18 cellular contexts compared by ENCODE assay signal in the genomic region with DNA sequence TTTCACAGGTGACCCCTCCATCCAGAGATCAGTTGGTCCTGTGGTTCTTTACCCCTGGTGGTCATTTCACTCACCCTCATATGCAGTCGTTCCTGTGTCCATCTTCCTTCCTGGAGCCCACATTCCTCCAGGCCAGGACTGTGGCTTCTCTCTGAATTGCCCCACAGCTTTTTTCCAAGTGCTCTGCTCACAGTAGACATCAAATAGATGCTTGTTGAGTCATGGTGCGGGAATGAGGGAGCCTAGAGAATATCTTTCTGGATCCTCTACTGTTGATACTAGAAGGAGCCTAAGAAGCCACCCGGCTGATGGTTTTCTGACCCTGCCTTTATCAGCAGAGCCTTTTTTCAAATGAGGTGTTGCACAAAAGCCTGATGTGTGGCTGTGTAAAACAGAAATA. TPM values are rescaled to one million over a fixed set of nuclear protein-coding genes. Genes with fewer than 3 reads are reported as not detected.
DNase-seq lines count a peak whose midpoint lies in the region; ATAC-seq, FAIRE-seq and TF ChIP-seq lines count a peak whose summit lies in the region.
"Had no signal": no experiment of that assay in that cellular context is flagged by ENCODE, and none has a peak within 500 bp of the region (broad histone marks: within the 10 kb centered on the region; RNA-seq: fewer than 3 reads in every experiment).

No MANE protein-coding gene starts in this region.

- no peak overlapping the region for H3K9ac ChIP-seq in HepG2 (ENCODE audit: insufficient read depth, low read depth, low read length)
- H3K9ac ChIP-seq in SK-N-SH = no peak overlapping the region

- DNase-seq in HepG2 (ENCODE audit: low spot score) (peak; percentile 41), right lobe of liver (no peak), SK-N-SH (no peak), fibroblast of villous mesenchyme (ENCODE audit: low read depth) (peak; percentile 80), HK-2 (ENCODE audit: unreplicated experiment) (no peak), NCI-H345 treated with DMSO at 0.1 percent for 48 hours (lab: John Stamatoyannopoulos, UW; ENCODE audit: unreplicated experiment) (no peak)
- DNase-seq: activated CD4-positive, alpha-beta T cell treated with anti-CD3 and anti-CD28 coated beads, Interleukin-2, amount 10 ng/mL, durations not matched to agents 7 days and 5 days; activated T-cell treated with anti-CD3 and anti-CD28 coated beads, Interleukin-2, amount 50 U/mL, for 1 hour; Caco-2; esophagus squamous epithelium; GOT3; SHP77 treated with DMSO at 0.1 percent for 48 hours; T-helper 9 cell had no signal

- no peaks in the 10 kb centered on the region for H3F3A ChIP-seq in SK-N-SH (replicated peaks; ENCODE audit: insufficient read depth)

- H3K4me1 ChIP-seq in HepG2 (ENCODE audit: insufficient read depth, low read length) = peaks cover 22% of the 10 kb centered on the region
- H3K4me1 ChIP-seq in right lobe of liver = no peaks in the 10 kb centered on the region
- H3K4me1 ChIP-seq in SK-N-SH (ENCODE audit: control insufficient read depth in 1 of 2, insufficient read depth in 2 of 2, low read depth in 1 of 2, low read length in 1 of 2) = peaks cover 0 to 11% of the 10 kb centered on the region in 2 experiments; a peak in 2 of 4 replicates
- H3K4me1 ChIP-seq: esophagus squamous epithelium had no signal

- ATAC-seq in HepG2 = peak; percentile 71
- ATAC-seq in right lobe of liver = no peak
- no peak for ATAC-seq in GM21528 (IDR thresholded peaks at IDR 0.05; ENCODE audit: low FRiP score, unreplicated experiment)
- ATAC-seq in HG02759 (IDR thresholded peaks at IDR 0.05; ENCODE audit: unreplicated experiment) = no peak
- ATAC-seq: naive thymus-derived CD8-positive, alpha-beta T cell had no signal

- TF ChIP-seq POLR2A in HepG2 (IDR thresholded peaks at IDR 0.05; ENCODE audit: insufficient read depth in 1 of 2, low read depth in 2 of 2, low read length in 2 of 2) (no peak), right lobe of liver (IDR thresholded peaks at IDR 0.05) (no peak)

- CTCF ChIA-PET in HepG2 (lab: Yijun Ruan, JAX; ENCODE audit: low intra/inter-chr PET ratio, low total read pairs) = no interaction called here
- CTCF ChIA-PET in SK-N-SH (lab: Yijun Ruan, JAX) = interaction anchor here (1.4 to 1.9 kb wide), 4 partner anchors 21 to 116 kb away, joined by 4 to 10 read pairs (median 6); no protein-coding TSS in a partner anchor

- POLR2A ChIA-PET in HepG2 (lab: Yijun Ruan, JAX) = interaction anchor here (1.6 kb wide), 1 partner anchor 13 kb away, joined by 8 read pairs; no protein-coding TSS in a partner anchor
- POLR2A ChIA-PET in SK-N-SH (lab: Yijun Ruan, JAX) = no interaction called here

- in situ Hi-C loops in HepG2 (cut with HindIII; ENCODE audit: extremely low pct_ligation_motif_present, low pct_unique_long_range_greater_than_20kb) = no loop called here

- no peaks in the 10 kb centered on the region for H4K20me1 ChIP-seq in HepG2 (ENCODE audit: insufficient read depth, low read length)
- H4K20me1 ChIP-seq in SK-N-SH (ENCODE audit: insufficient read depth) = no peaks in the 10 kb centered on the region

- peaks cover 1% of the 10 kb centered on the region for H3K79me2 ChIP-seq in HepG2 (ENCODE audit: insufficient read depth, low read length)
- H3K79me2 ChIP-seq in SK-N-SH (ENCODE audit: insufficient read depth) = peaks cover 27% of the 10 kb centered on the region; the same call in 1 of the 2 replicates

- no peak overlapping the region for H3K27ac ChIP-seq in HepG2 (ENCODE audit: extremely low read length, insufficient read depth, low read length)
- no peak overlapping the region for H3K27ac ChIP-seq in right lobe of liver
- no peak overlapping the region; a peak in 1 of 4 replicates for H3K27ac ChIP-seq in SK-N-SH (ENCODE audit: low read depth in 2 of 2, low read length in 1 of 2)
- H3K27ac ChIP-seq: esophagus squamous epithelium had no signal

- TF ChIP-seq CTCF in HepG2 (CRISPR knock-in tag; IDR thresholded peaks at IDR 0.05) (no peak), right lobe of liver (IDR thresholded peaks at IDR 0.05) (no peak), SK-N-SH (IDR thresholded peaks at IDR 0.05) (no peak), fibroblast of villous mesenchyme (IDR thresholded peaks at IDR 0.05; ENCODE audit: insufficient read depth, low read depth, low read length) (no peak)

- H3K9me2 ChIP-seq in SK-N-SH = no peaks in the 10 kb centered on the region

- H3K4me3 ChIP-seq in HepG2 (replicated peaks in 1 of 3; ENCODE audit: insufficient read depth in 1 of 3, low read depth in 2 of 3, low read length in 3 of 3) (no peak overlapping the region), right lobe of liver (no peak overlapping the region), SK-N-SH (ENCODE audit: low read depth in 2 of 2, low read length in 1 of 2) (no peak overlapping the region), fibroblast of villous mesenchyme (ENCODE audit: low read depth, low read length) (no peak overlapping the region)
- H3K4me3 ChIP-seq: esophagus squamous epithelium had no signal

- peaks cover under 1% of the 10 kb centered on the region for H3K9me3 ChIP-seq in HepG2 (ENCODE audit: low read length)
- no peaks in the 10 kb centered on the region for H3K9me3 ChIP-seq in right lobe of liver
- H3K9me3 ChIP-seq in SK-N-SH = no peaks in the 10 kb centered on the region
- H3K9me3 ChIP-seq: Caco-2, esophagus squamous epithelium had no signal

- TF ChIP-seq RAD21 in HepG2 (CRISPR knock-in tag; IDR thresholded peaks at IDR 0.05) = no peak
- TF ChIP-seq RAD21 in SK-N-SH (IDR thresholded peaks at IDR 0.05; ENCODE audit: low read length) = no peak

- no peak overlapping the region for H3K4me2 ChIP-seq in HepG2 (ENCODE audit: low read depth, low read length)
- H3K4me2 ChIP-seq in SK-N-SH = no peak overlapping the region

- BruUV-seq in HepG2 (replicated peaks; lab: Mats Ljungman, UMichigan) = no TSS peak

- TF ChIP-seq EP300 in HepG2 (IDR thresholded peaks at IDR 0.05; ENCODE audit: low read depth in 2 of 2, low read length in 2 of 2) (no peak), HepG2 (CRISPR knock-in tag; IDR thresholded peaks at IDR 0.05; ENCODE audit: borderline replicate concordance) (no peak), SK-N-SH (IDR thresholded peaks at IDR 0.05; ENCODE audit: borderline replicate concordance in 1 of 2, low read depth in 1 of 2, low read length in 1 of 2) (no peak)

- peaks cover 13 to 46% of the 10 kb centered on the region in 2 experiments for H3K36me3 ChIP-seq in HepG2 (replicated peaks in 1 of 2; ENCODE audit: control insufficient read depth in 1 of 2, insufficient read depth in 2 of 2, low read length in 2 of 2)
- peaks cover 0 to 23% (median 1%) of the 10 kb centered on the region in 4 donors for H3K36me3 ChIP-seq in right lobe of liver
- peaks cover 14 to 30% of the 10 kb centered on the region in 2 experiments for H3K36me3 ChIP-seq in SK-N-SH (replicated peaks in 1 of 2; ENCODE audit: control insufficient read depth in 1 of 2, insufficient read depth in 2 of 2, low read length in 1 of 2)

- no peak for FAIRE-seq in HepG2 (lab: Jason Lieb, UNC)
- FAIRE-seq: A204.1 had no signal

- H2AFZ ChIP-seq in HepG2 (ENCODE audit: low read length) (no peak overlapping the region), SK-N-SH (ENCODE audit: low read depth) (no peak overlapping the region)

- intact Hi-C loops in HepG2 (cut with micrococcal nuclease; ENCODE audit: unreplicated experiment) (no loop called here), right lobe of liver (cut with DNase I) (loop anchor here in 1 of 2 donors (10.0 kb wide), 1 partner anchor 247 kb away; no protein-coding TSS in a partner anchor)

- H3K27me3 ChIP-seq in HepG2 (ENCODE audit: control insufficient read depth in 1 of 2, insufficient read depth in 2 of 2, low read length in 2 of 2) = no peaks in the 10 kb centered on the region
- no peaks in the 10 kb centered on the region for H3K27me3 ChIP-seq in right lobe of liver
- no peaks in the 10 kb centered on the region for H3K27me3 ChIP-seq in SK-N-SH (ENCODE audit: insufficient read depth)
- H3K27me3 ChIP-seq: esophagus squamous epithelium had no signal

- 77% methylated on average over 3 of the region's 3 CpGs for WGBS in HepG2 (ENCODE audit: low lambda C conversion rate)
- WGBS in right lobe of liver (ENCODE audit: insufficient coverage, low coverage, low lambda C conversion rate, missing lambda C conversion rate) = 84% methylated on average over 3 of the region's 3 CpGs
- WGBS in SK-N-SH (ENCODE audit: low lambda C conversion rate) = 64% methylated on average over 3 of the region's 3 CpGs

RNA-seq across cellular contexts. Expression of gene USB1, which starts 10.4 kb away (rescaled TPM):
- 16.7 and 33.5 TPM in 2 replicates for total RNA-seq in HepG2 (2016; rRNA removed; fragmentation: Illumina TruSeq; extraction: Trizol)
- 11.1 and 11.2 TPM in 2 replicates for total RNA-seq in HepG2 (2016; cell fraction: cytosol; rRNA removed; fragmentation: Illumina TruSeq; extraction: Trizol; ENCODE audit: low read depth)
- total RNA-seq in HepG2 (2016; cell fraction: insoluble cytoplasmic fraction; rRNA removed; fragmentation: Illumina TruSeq; extraction: Trizol) = 17.4 and 32.4 TPM in 2 replicates
- 47.5 and 49.4 TPM in 2 replicates for total RNA-seq in HepG2 (2016; cell fraction: membrane; rRNA removed; fragmentation: Illumina TruSeq; extraction: Trizol)
- 17.8 and 27.0 TPM in 2 replicates for total RNA-seq in HepG2 (2016; cell fraction: nucleus; rRNA removed; fragmentation: Illumina TruSeq; extraction: Trizol)
- 65.4 and 75.9 TPM in 2 replicates for polyA plus RNA-seq in HepG2 (2011; rRNA removed)
- 60.7 and 64.8 TPM in 2 replicates for polyA plus RNA-seq in HepG2 (2011; cell fraction: cytosol; rRNA removed)
- 51.6 and 63.8 TPM in 2 replicates for polyA plus RNA-seq in HepG2 (2011; cell fraction: nucleus; rRNA removed)
- 24.1 and 47.2 TPM in 2 replicates for polyA plus RNA-seq in HepG2 (2012)
- 54.6 and 63.3 TPM in 2 replicates for polyA plus RNA-seq in HepG2 (2016; cell fraction: cytosol; fragmentation: Illumina TruSeq; extraction: Trizol; ENCODE audit: low read depth)
- polyA plus RNA-seq in HepG2 (2016; cell fraction: insoluble cytoplasmic fraction; fragmentation: Illumina TruSeq; extraction: Trizol; ENCODE audit: low read depth) = 76.8 and 103 TPM in 2 replicates
- 136 and 142 TPM in 2 replicates for polyA plus RNA-seq in HepG2 (2016; cell fraction: membrane; fragmentation: Illumina TruSeq; extraction: Trizol; ENCODE audit: low read depth)
- 62.4 and 62.9 TPM in 2 replicates for polyA plus RNA-seq in HepG2 (2016; cell fraction: nucleus; fragmentation: Illumina TruSeq; extraction: Trizol; ENCODE audit: insufficient read depth, low read depth)
- 97.4 and 101 TPM in 2 replicates for polyA minus RNA-seq in HepG2 (2011; rRNA and poly(A)+ RNA removed; ENCODE audit: low replicate concordance)
- polyA minus RNA-seq in HepG2 (2011; cell fraction: cytosol; rRNA and poly(A)+ RNA removed) = 44.2 and 48.1 TPM in 2 replicates
- polyA minus RNA-seq in HepG2 (2011; cell fraction: nucleus; rRNA and poly(A)+ RNA removed) = 30.8 and 37.7 TPM in 2 replicates
- 10 to 100 TPM; 20.6 to 63.3 (median 25.9) TPM for total RNA-seq in right lobe of liver
- polyA plus RNA-seq in SK-N-SH (2012; rRNA removed) = 87.3 and 94.1 TPM in 2 replicates
- 53.0 and 69.3 TPM in 2 replicates for polyA plus RNA-seq in SK-N-SH (2012; cell fraction: cytosol; rRNA removed)
- polyA plus RNA-seq in SK-N-SH (2012; cell fraction: nucleus; rRNA removed) = 39.0 and 44.4 TPM in 2 replicates
- total RNA-seq in fibroblast of villous mesenchyme = 24.5 and 32.4 TPM in 2 replicates

RNA-seq across cellular contexts. Expression of gene ZNF319, which starts 11.2 kb away (rescaled TPM):
- 3.5 and 3.6 TPM in 2 replicates for total RNA-seq in HepG2 (2016; rRNA removed; fragmentation: Illumina TruSeq; extraction: Trizol)
- 0.51 and 0.88 TPM in 2 replicates for total RNA-seq in HepG2 (2016; cell fraction: cytosol; rRNA removed; fragmentation: Illumina TruSeq; extraction: Trizol; ENCODE audit: low read depth)
- 3.1 and 3.2 TPM in 2 replicates for total RNA-seq in HepG2 (2016; cell fraction: insoluble cytoplasmic fraction; rRNA removed; fragmentation: Illumina TruSeq; extraction: Trizol)
- 2.3 and 2.7 TPM in 2 replicates for total RNA-seq in HepG2 (2016; cell fraction: membrane; rRNA removed; fragmentation: Illumina TruSeq; extraction: Trizol)
- total RNA-seq in HepG2 (2016; cell fraction: nucleus; rRNA removed; fragmentation: Illumina TruSeq; extraction: Trizol) = 3.0 and 3.7 TPM in 2 replicates
- polyA plus RNA-seq in HepG2 (2011; rRNA removed) = 2.4 and 5.2 TPM in 2 replicates
- 2.9 and 3.1 TPM in 2 replicates for polyA plus RNA-seq in HepG2 (2011; cell fraction: cytosol; rRNA removed)
- 7.2 and 8.1 TPM in 2 replicates for polyA plus RNA-seq in HepG2 (2011; cell fraction: nucleus; rRNA removed)
- polyA plus RNA-seq in HepG2 (2012) = 2.2 and 4.4 TPM in 2 replicates
- polyA plus RNA-seq in HepG2 (2016; cell fraction: cytosol; fragmentation: Illumina TruSeq; extraction: Trizol; ENCODE audit: low read depth) = 0.15 and 0.25 TPM in 2 replicates
- polyA plus RNA-seq in HepG2 (2016; cell fraction: insoluble cytoplasmic fraction; fragmentation: Illumina TruSeq; extraction: Trizol; ENCODE audit: low read depth) = 4.6 TPM in 2 replicates
- polyA plus RNA-seq in HepG2 (2016; cell fraction: membrane; fragmentation: Illumina TruSeq; extraction: Trizol; ENCODE audit: low read depth) = 1.0 and 1.3 TPM in 2 replicates
- 5.6 TPM in 2 replicates for polyA plus RNA-seq in HepG2 (2016; cell fraction: nucleus; fragmentation: Illumina TruSeq; extraction: Trizol; ENCODE audit: insufficient read depth, low read depth)
- polyA minus RNA-seq in HepG2 (2011; rRNA and poly(A)+ RNA removed; ENCODE audit: low replicate concordance) = 8.6 and 11.6 TPM in 2 replicates
- polyA minus RNA-seq in HepG2 (2011; cell fraction: cytosol; rRNA and poly(A)+ RNA removed) = 4.9 and 6.1 TPM in 2 replicates
- polyA minus RNA-seq in HepG2 (2011; cell fraction: nucleus; rRNA and poly(A)+ RNA removed) = 4.6 and 5.0 TPM in 2 replicates
- 1 to 10 TPM; 2.5 to 4.9 (median 3.4) TPM for total RNA-seq in right lobe of liver
- 4.8 and 7.6 TPM in 2 replicates for polyA plus RNA-seq in SK-N-SH (2012; rRNA removed)
- polyA plus RNA-seq in SK-N-SH (2012; cell fraction: cytosol; rRNA removed) = 3.2 and 5.1 TPM in 2 replicates
- polyA plus RNA-seq in SK-N-SH (2012; cell fraction: nucleus; rRNA removed) = 8.5 and 8.8 TPM in 2 replicates
- 5.5 and 6.0 TPM in 2 replicates for total RNA-seq in fibroblast of villous mesenchyme

RNA-seq across cellular contexts. Expression of gene MMP15, which starts 13.9 kb away (rescaled TPM):
- total RNA-seq in HepG2 (2016; rRNA removed; fragmentation: Illumina TruSeq; extraction: Trizol) (17.2 and 35.2 TPM in 2 replicates), right lobe of liver (10 to 100 TPM; 22.3 to 76.0 (median 35.2) TPM), fibroblast of villous mesenchyme (2.6 and 2.9 TPM in 2 replicates)
- 3.1 and 4.0 TPM in 2 replicates for total RNA-seq in HepG2 (2016; cell fraction: cytosol; rRNA removed; fragmentation: Illumina TruSeq; extraction: Trizol; ENCODE audit: low read depth)
- 15.2 and 35.5 TPM in 2 replicates for total RNA-seq in HepG2 (2016; cell fraction: insoluble cytoplasmic fraction; rRNA removed; fragmentation: Illumina TruSeq; extraction: Trizol)
- 11.7 and 12.8 TPM in 2 replicates for total RNA-seq in HepG2 (2016; cell fraction: membrane; rRNA removed; fragmentation: Illumina TruSeq; extraction: Trizol)
- 29.8 and 35.0 TPM in 2 replicates for total RNA-seq in HepG2 (2016; cell fraction: nucleus; rRNA removed; fragmentation: Illumina TruSeq; extraction: Trizol)
- polyA plus RNA-seq in HepG2 (2011; rRNA removed) (44.9 and 65.2 TPM in 2 replicates), SK-N-SH (2012; rRNA removed) (2.6 and 3.1 TPM in 2 replicates)
- 48.2 and 63.4 TPM in 2 replicates for polyA plus RNA-seq in HepG2 (2011; cell fraction: cytosol; rRNA removed)
- polyA plus RNA-seq in HepG2 (2011; cell fraction: nucleus; rRNA removed) = 48.7 and 49.3 TPM in 2 replicates
- 31.4 and 52.1 TPM in 2 replicates for polyA plus RNA-seq in HepG2 (2012)
- 3.1 and 3.6 TPM in 2 replicates for polyA plus RNA-seq in HepG2 (2016; cell fraction: cytosol; fragmentation: Illumina TruSeq; extraction: Trizol; ENCODE audit: low read depth)
- 20.6 and 24.8 TPM in 2 replicates for polyA plus RNA-seq in HepG2 (2016; cell fraction: insoluble cytoplasmic fraction; fragmentation: Illumina TruSeq; extraction: Trizol; ENCODE audit: low read depth)
- 9.3 and 9.6 TPM in 2 replicates for polyA plus RNA-seq in HepG2 (2016; cell fraction: membrane; fragmentation: Illumina TruSeq; extraction: Trizol; ENCODE audit: low read depth)
- 59.2 and 61.3 TPM in 2 replicates for polyA plus RNA-seq in HepG2 (2016; cell fraction: nucleus; fragmentation: Illumina TruSeq; extraction: Trizol; ENCODE audit: insufficient read depth, low read depth)
- 32.1 and 99.8 TPM in 2 replicates for polyA minus RNA-seq in HepG2 (2011; rRNA and poly(A)+ RNA removed; ENCODE audit: low replicate concordance)
- 50.9 and 56.7 TPM in 2 replicates for polyA minus RNA-seq in HepG2 (2011; cell fraction: cytosol; rRNA and poly(A)+ RNA removed)
- polyA minus RNA-seq in HepG2 (2011; cell fraction: nucleus; rRNA and poly(A)+ RNA removed) = 14.2 and 19.3 TPM in 2 replicates
- polyA plus RNA-seq in SK-N-SH (2012; cell fraction: cytosol; rRNA removed) = 1.1 and 2.2 TPM in 2 replicates
- 3.5 and 3.9 TPM in 2 replicates for polyA plus RNA-seq in SK-N-SH (2012; cell fraction: nucleus; rRNA removed)

RNA-seq across cellular contexts. Expression of gene CNGB1, which starts 40.7 kb away (rescaled TPM):
- 0.02 and 0.03 TPM in 2 replicates for total RNA-seq in HepG2 (2016; rRNA removed; fragmentation: Illumina TruSeq; extraction: Trizol)
- not detected in 2 replicates for total RNA-seq in HepG2 (2016; cell fraction: cytosol; rRNA removed; fragmentation: Illumina TruSeq; extraction: Trizol; ENCODE audit: low read depth)
- total RNA-seq in HepG2 (2016; cell fraction: insoluble cytoplasmic fraction; rRNA removed; fragmentation: Illumina TruSeq; extraction: Trizol) = 0.03 and 0.09 TPM in 2 replicates
- total RNA-seq in HepG2 (2016; cell fraction: membrane; rRNA removed; fragmentation: Illumina TruSeq; extraction: Trizol) = 0.53 TPM in 1 of 2 replicates, not detected in the other
- not detected in 2 replicates for total RNA-seq in HepG2 (2016; cell fraction: nucleus; rRNA removed; fragmentation: Illumina TruSeq; extraction: Trizol)
- polyA plus RNA-seq in HepG2 (2011; rRNA removed) = 0.15 and 0.29 TPM in 2 replicates
- polyA plus RNA-seq in HepG2 (2011; cell fraction: cytosol; rRNA removed) = 0.15 and 0.33 TPM in 2 replicates
- polyA plus RNA-seq in HepG2 (2011; cell fraction: nucleus; rRNA removed) = 0.08 and 0.38 TPM in 2 replicates
- polyA plus RNA-seq in HepG2 (2012) = 0.08 and 0.84 TPM in 2 replicates
- 0.09 and 0.19 TPM in 2 replicates for polyA plus RNA-seq in HepG2 (2016; cell fraction: cytosol; fragmentation: Illumina TruSeq; extraction: Trizol; ENCODE audit: low read depth)
- polyA plus RNA-seq in HepG2 (2016; cell fraction: insoluble cytoplasmic fraction; fragmentation: Illumina TruSeq; extraction: Trizol; ENCODE audit: low read depth) = 0.05 TPM in 1 of 2 replicates, not detected in the other
- not detected in 2 replicates for polyA plus RNA-seq in HepG2 (2016; cell fraction: membrane; fragmentation: Illumina TruSeq; extraction: Trizol; ENCODE audit: low read depth)
- polyA plus RNA-seq in HepG2 (2016; cell fraction: nucleus; fragmentation: Illumina TruSeq; extraction: Trizol; ENCODE audit: insufficient read depth, low read depth) = not detected in 2 replicates
- polyA minus RNA-seq in HepG2 (2011; rRNA and poly(A)+ RNA removed; ENCODE audit: low replicate concordance) = 4.0 and 16.2 TPM in 2 replicates
- 0.10 TPM in 1 of 2 replicates, not detected in the other for polyA minus RNA-seq in HepG2 (2011; cell fraction: cytosol; rRNA and poly(A)+ RNA removed)
- 0.64 and 1.5 TPM in 2 replicates for polyA minus RNA-seq in HepG2 (2011; cell fraction: nucleus; rRNA and poly(A)+ RNA removed)
- total RNA-seq in right lobe of liver = not detected
- polyA plus RNA-seq in SK-N-SH (2012; rRNA removed) = 0.05 TPM in 1 of 2 replicates, not detected in the other
- polyA plus RNA-seq in SK-N-SH (2012; cell fraction: cytosol; rRNA removed) = under 0.01 TPM in 1 of 2 replicates, not detected in the other
- polyA plus RNA-seq in SK-N-SH (2012; cell fraction: nucleus; rRNA removed) = 0.05 TPM in 1 of 2 replicates, not detected in the other
- total RNA-seq in fibroblast of villous mesenchyme = not detected in 2 replicates
- total RNA-seq: activated CD4-positive, alpha-beta T cell treated with anti-CD3 and anti-CD28 coated beads, Interleukin-2, amount 10 ng/mL, durations not matched to agents 7 days and 5 days; Caco-2; lower leg skin; naive thymus-derived CD8-positive, alpha-beta T cell had no signal
- polyA plus RNA-seq: naive thymus-derived CD8-positive, alpha-beta T cell had no signal

Comparison
In these comparisons a context has a peak if more than half of its experiments do, and no peak if none do; other contexts are left out.
1. DNase-seq: peak in HepG2 (single experiment) and fibroblast of villous mesenchyme (single experiment); none in right lobe of liver (0 of 3), SK-N-SH (single experiment), HK-2 (single experiment) and NCI-H345 treated with DMSO at 0.1 percent for 48 hours (single experiment).
2. Of the 25 proteins assayed by ChIP-seq in both HepG2 and SK-N-SH: peak only in HepG2: none; only in SK-N-SH: JUND; in both: FOSL2; in neither: 23.